8 cellular contexts compared by ENCODE assay signal in genomic region chr12:70576341-70577282, GRCh38.
DNase-seq lines count a peak whose midpoint lies in the region; ATAC-seq and TF ChIP-seq lines count a peak whose summit lies in the region.

No MANE protein-coding gene starts in this region.

- H3K27me3 ChIP-seq in upper lobe of right lung: no peaks in the 10 kb centered on the region

- no peaks in the 10 kb centered on the region for H3K4me1 ChIP-seq in upper lobe of right lung

- no peak overlapping the region for H3K4me3 ChIP-seq in AG10803 (ENCODE audit: low read length)
- H3K4me3 ChIP-seq in upper lobe of right lung: no peak overlapping the region

- ATAC-seq in GM18519 (IDR thresholded peaks at IDR 0.05; ENCODE audit: low FRiP score, unreplicated experiment): peak; percentile 65
- ATAC-seq in left colon: peak; percentile 80
- ATAC-seq in upper lobe of right lung: peak; percentile 87
- ATAC-seq in T-helper 17 cell: no peak

- TF ChIP-seq CTCF in AG10803 (conservative IDR thresholded peaks at IDR 0.05; ENCODE audit: low read length) (peak; percentile 94), upper lobe of right lung (IDR thresholded peaks at IDR 0.05) (peak; percentile 81)

- H3K36me3 ChIP-seq in upper lobe of right lung: no peaks in the 10 kb centered on the region

- H3K27ac ChIP-seq in upper lobe of right lung: no peak overlapping the region

- no peak overlapping the region for H3K4me3 Mint-ChIP-seq in T-helper 17 cell

- H3K27ac Mint-ChIP-seq in T-helper 17 cell: no peak overlapping the region

- DNase-seq in AG10803 (ENCODE audit: low read depth) (peak; percentile 89), HT1080 (ENCODE audit: low read depth) (peak; percentile 68), NCI-H82 treated with DMSO at 0.1 percent for 48 hours (lab: John Stamatoyannopoulos, UW; ENCODE audit: unreplicated experiment) (peak; percentile 54), cerebellar cortex (ENCODE audit: low spot score) (peak; percentile 93), left colon (no peak), upper lobe of right lung (no peak), T-helper 17 cell (no peak)

- peaks cover 39% of the 10 kb centered on the region for H3K27me3 Mint-ChIP-seq in T-helper 17 cell

- H3K36me3 Mint-ChIP-seq in T-helper 17 cell (ENCODE audit: low read depth): no peaks in the 10 kb centered on the region

- no peaks in the 10 kb centered on the region for H3K4me1 Mint-ChIP-seq in T-helper 17 cell

- no peaks in the 10 kb centered on the region for H3K9me3 ChIP-seq in upper lobe of right lung
- no peaks in the 10 kb centered on the region for H3K9me3 ChIP-seq in T-helper 17 cell (ENCODE audit: control insufficient read depth, low read length, poor library complexity, severe bottlenecking)

- intact Hi-C loops in left colon (cut with DNase I, micrococcal nuclease): loop anchor here in 1 of 2 donors (10.0 kb wide), 2 partner anchors 222 to 672 kb away; no protein-coding TSS in a partner anchor
- intact Hi-C loops in upper lobe of right lung (cut with DNase I): no loop called here

Comparison
In these comparisons a context has a peak if more than half of its experiments do, and no peak if none do; other contexts are left out.
1. DNase-seq: peak in AG10803 (single experiment), HT1080 (single experiment), NCI-H82 treated with DMSO at 0.1 percent for 48 hours (single experiment) and cerebellar cortex (single experiment); none in left colon (0 of 2), upper lobe of right lung (single experiment) and T-helper 17 cell (0 of 3).